Comparison of ENCODE assay signal across 8 cellular contexts in genomic region chr1:156608036-156608674, GRCh38. TPM values are rescaled to one million over a fixed set of nuclear protein-coding genes. Genes with fewer than 3 reads are reported as not detected.
DNase-seq lines count a peak whose midpoint lies in the region; ATAC-seq and TF ChIP-seq lines count a peak whose summit lies in the region.

No MANE protein-coding gene starts in this region.

- H3K27me3 Mint-ChIP-seq in activated T-helper 2 cell treated with anti-CD3 and anti-CD28 coated beads, Interferon-gamma antibody, Interleukin-2, Interleukin-4, amounts not matched to agents 10 μg/mL and 5 μg/mL and 100 μg/mL, durations not matched to agents 14 hours and 24 hours and 36 hours (ENCODE audit: low read depth), result peaks cover 15% of the 10 kb centered on the region

- H3K9me3 Mint-ChIP-seq in activated T-helper 2 cell treated with anti-CD3 and anti-CD28 coated beads, Interferon-gamma antibody, Interleukin-2, Interleukin-4, amounts not matched to agents 10 μg/mL and 5 μg/mL and 100 μg/mL, durations not matched to agents 14 hours and 24 hours and 36 hours, result no peaks in the 10 kb centered on the region

- H3K27ac Mint-ChIP-seq in activated T-helper 2 cell treated with anti-CD3 and anti-CD28 coated beads, Interferon-gamma antibody, Interleukin-2, Interleukin-4, amounts not matched to agents 10 μg/mL and 5 μg/mL and 100 μg/mL, durations not matched to agents 14 hours and 24 hours and 36 hours, result no peak overlapping the region

- peak; percentile 95 for DNase-seq in Ammon's horn (ENCODE audit: low spot score)
- DNase-seq in LoVo (ENCODE audit: low spot score), result peak; percentile 81
- DNase-seq in RKO (ENCODE audit: low spot score), result peak; percentile 90
- DNase-seq in activated T-helper 2 cell treated with anti-CD3 and anti-CD28 coated beads, Interferon-gamma antibody, Interleukin-2, Interleukin-4, amounts not matched to agents 10 μg/mL and 5 μg/mL and 100 μg/mL, durations not matched to agents 14 hours and 24 hours and 36 hours (ENCODE audit: low spot score), result peak; percentile 51
- peak; percentile 69 for DNase-seq in fibroblast of villous mesenchyme (ENCODE audit: low read depth)
- no peak for DNase-seq in omental fat pad (ENCODE audit: low spot score)

- peak; percentile 76 for ATAC-seq in GM18907 (IDR thresholded peaks at IDR 0.05; ENCODE audit: unreplicated experiment)
- peak; percentile 74 for ATAC-seq in omental fat pad (ENCODE audit: low FRiP score)
- no peak for ATAC-seq in HG03159 (IDR thresholded peaks at IDR 0.05; ENCODE audit: unreplicated experiment)

- TF ChIP-seq CTCF in fibroblast of villous mesenchyme (IDR thresholded peaks at IDR 0.05; ENCODE audit: insufficient read depth, low read depth, low read length) (peak; percentile 80), omental fat pad (IDR thresholded peaks at IDR 0.05) (peak in 1 of 3 donors; percentile 7)

- no peak overlapping the region for H3K4me3 Mint-ChIP-seq in activated T-helper 2 cell treated with anti-CD3 and anti-CD28 coated beads, Interferon-gamma antibody, Interleukin-2, Interleukin-4, amounts not matched to agents 10 μg/mL and 5 μg/mL and 100 μg/mL, durations not matched to agents 14 hours and 24 hours and 36 hours (ENCODE audit: low read depth)

- intact Hi-C loops in activated T-helper 2 cell treated with anti-CD3 and anti-CD28 coated beads, Interferon-gamma antibody, Interleukin-2, Interleukin-4, amounts not matched to agents 10 μg/mL and 5 μg/mL and 100 μg/mL, durations not matched to agents 14 hours and 24 hours and 36 hours (cut with micrococcal nuclease), result loop anchor here (1.0 to 5.0 kb wide), 4 partner anchors 24 to 221 kb away; partner anchors contain the start of gene IQGAP3

- H3K4me3 ChIP-seq in fibroblast of villous mesenchyme (ENCODE audit: low read depth, low read length), result no peak overlapping the region

- H3K36me3 Mint-ChIP-seq in activated T-helper 2 cell treated with anti-CD3 and anti-CD28 coated beads, Interferon-gamma antibody, Interleukin-2, Interleukin-4, amounts not matched to agents 10 μg/mL and 5 μg/mL and 100 μg/mL, durations not matched to agents 14 hours and 24 hours and 36 hours (ENCODE audit: low read depth), result no peaks in the 10 kb centered on the region

- peaks cover 8% of the 10 kb centered on the region for H3K4me1 Mint-ChIP-seq in activated T-helper 2 cell treated with anti-CD3 and anti-CD28 coated beads, Interferon-gamma antibody, Interleukin-2, Interleukin-4, amounts not matched to agents 10 μg/mL and 5 μg/mL and 100 μg/mL, durations not matched to agents 14 hours and 24 hours and 36 hours (ENCODE audit: low read depth)

RNA-seq across cellular contexts. Expression of gene GPATCH4, which starts 6.9 kb away (rescaled TPM):
- 73.7 and 80.4 TPM in 2 replicates for total RNA-seq in activated T-helper 2 cell treated with anti-CD3 and anti-CD28 coated beads, Interferon-gamma antibody, Interleukin-2, Interleukin-4, amounts not matched to agents 10 μg/mL and 5 μg/mL and 100 μg/mL, durations not matched to agents 14 hours and 24 hours and 36 hours
- 15.1 and 24.2 TPM in 2 replicates for total RNA-seq in fibroblast of villous mesenchyme
- 10 to 100 TPM; 30.2 to 77.5 (median 35.5) TPM for total RNA-seq in omental fat pad

RNA-seq across cellular contexts. Expression of gene HAPLN2, which starts 11.1 kb away (rescaled TPM):
- total RNA-seq in activated T-helper 2 cell treated with anti-CD3 and anti-CD28 coated beads, Interferon-gamma antibody, Interleukin-2, Interleukin-4, amounts not matched to agents 10 μg/mL and 5 μg/mL and 100 μg/mL, durations not matched to agents 14 hours and 24 hours and 36 hours, result not detected in 2 replicates
- total RNA-seq in fibroblast of villous mesenchyme (not detected in 2 replicates), omental fat pad (1 to 10 TPM in 1 of 4 donors, not detected in 3; 2.8 TPM)

RNA-seq across cellular contexts. Expression of gene NAXE, which starts 16.6 kb away (rescaled TPM):
- 76.1 and 78.8 TPM in 2 replicates for total RNA-seq in activated T-helper 2 cell treated with anti-CD3 and anti-CD28 coated beads, Interferon-gamma antibody, Interleukin-2, Interleukin-4, amounts not matched to agents 10 μg/mL and 5 μg/mL and 100 μg/mL, durations not matched to agents 14 hours and 24 hours and 36 hours
- total RNA-seq in fibroblast of villous mesenchyme (67.8 and 74.4 TPM in 2 replicates), omental fat pad (10 to 100 TPM; 49.4 to 71.5 (median 58.9) TPM)

RNA-seq across cellular contexts. Expression of gene TTC24, which starts 28.6 kb away (rescaled TPM):
- total RNA-seq in activated T-helper 2 cell treated with anti-CD3 and anti-CD28 coated beads, Interferon-gamma antibody, Interleukin-2, Interleukin-4, amounts not matched to agents 10 μg/mL and 5 μg/mL and 100 μg/mL, durations not matched to agents 14 hours and 24 hours and 36 hours, result 3.8 and 4.5 TPM in 2 replicates
- total RNA-seq in fibroblast of villous mesenchyme (not detected in 2 replicates), omental fat pad (not detected)

RNA-seq across cellular contexts. Expression of gene BCAN, which starts 33.8 kb away (rescaled TPM):
- total RNA-seq in activated T-helper 2 cell treated with anti-CD3 and anti-CD28 coated beads, Interferon-gamma antibody, Interleukin-2, Interleukin-4, amounts not matched to agents 10 μg/mL and 5 μg/mL and 100 μg/mL, durations not matched to agents 14 hours and 24 hours and 36 hours, result not detected in 2 replicates
- total RNA-seq in fibroblast of villous mesenchyme (not detected in 2 replicates), omental fat pad (not detected)
